In genomic region chrX:154121207-154121606, GRCh38 we compare ENCODE assay signal across 17 cellular contexts. TPM values are rescaled to one million over a fixed set of nuclear protein-coding genes. Genes with fewer than 3 reads are reported as not detected.
DNase-seq lines count a peak whose midpoint lies in the region; ATAC-seq and TF ChIP-seq lines count a peak whose summit lies in the region.
"Had no signal": no experiment of that assay in that cellular context is flagged by ENCODE, and none has a peak within 500 bp of the region (broad histone marks: within the 10 kb centered on the region; RNA-seq: fewer than 3 reads in every experiment).

No MANE protein-coding gene starts in this region.

- H3K27ac ChIP-seq in right cardiac atrium (ENCODE audit: low read length) (peak overlapping the region; percentile 19), MM.1S (ENCODE audit: low read length) (no peak overlapping the region), ovary (no peak overlapping the region)
- H3K27ac ChIP-seq: RWPE1 had no signal

- ATAC-seq in right cardiac atrium, result no peak
- no peak for ATAC-seq in left ventricle myocardium superior
- ATAC-seq in stimulated activated memory B cell treated with anti-CD40 and anti-IgM and Interleukin-4, amounts not matched to agents 10 μg/mL and 1 μg/mL and 100 μg/mL, for 72 hours, result no peak

- no peaks in the 10 kb centered on the region for H3K36me3 Mint-ChIP-seq in stimulated activated memory B cell treated with anti-CD40 and anti-IgM and Interleukin-4, amounts not matched to agents 10 μg/mL and 1 μg/mL and 100 μg/mL, for 72 hours

- H3K9me3 Mint-ChIP-seq in stimulated activated memory B cell treated with anti-CD40 and anti-IgM and Interleukin-4, amounts not matched to agents 10 μg/mL and 1 μg/mL and 100 μg/mL, for 72 hours, result no peaks in the 10 kb centered on the region

- no peak overlapping the region for H2AFZ ChIP-seq in MM.1S (ENCODE audit: low read length)

- no peaks in the 10 kb centered on the region for H3K27me3 Mint-ChIP-seq in stimulated activated memory B cell treated with anti-CD40 and anti-IgM and Interleukin-4, amounts not matched to agents 10 μg/mL and 1 μg/mL and 100 μg/mL, for 72 hours

- H3K27ac Mint-ChIP-seq in stimulated activated memory B cell treated with anti-CD40 and anti-IgM and Interleukin-4, amounts not matched to agents 10 μg/mL and 1 μg/mL and 100 μg/mL, for 72 hours, result peak overlapping the region; percentile 22

- no peak for TF ChIP-seq POLR2A in ovary (IDR thresholded peaks at IDR 0.05)

- no peaks in the 10 kb centered on the region for H3K4me1 ChIP-seq in right cardiac atrium (ENCODE audit: control insufficient read depth, insufficient read depth, low read length)
- H3K4me1 ChIP-seq in MM.1S (ENCODE audit: low read length), result no peaks in the 10 kb centered on the region
- no peaks in the 10 kb centered on the region for H3K4me1 ChIP-seq in ovary (ENCODE audit: insufficient read depth)

- no peaks in the 10 kb centered on the region for H3F3A ChIP-seq in MM.1S (ENCODE audit: insufficient read depth, low read length)

- intact Hi-C loops in right cardiac atrium (cut with DNase I), result no loop called here
- intact Hi-C loops in left ventricle myocardium superior (cut with micrococcal nuclease), result no loop called here
- intact Hi-C loops in ovary (cut with DNase I), result no loop called here

- no peak for TF ChIP-seq CTCF in fibroblast of villous mesenchyme (IDR thresholded peaks at IDR 0.05; ENCODE audit: insufficient read depth, low read depth, low read length)
- TF ChIP-seq CTCF in MM.1S (IDR thresholded peaks at IDR 0.05; ENCODE audit: low read length), result no peak
- TF ChIP-seq CTCF in ovary (IDR thresholded peaks at IDR 0.05), result no peak

- H3K4me3 Mint-ChIP-seq in stimulated activated memory B cell treated with anti-CD40 and anti-IgM and Interleukin-4, amounts not matched to agents 10 μg/mL and 1 μg/mL and 100 μg/mL, for 72 hours, result no peak overlapping the region

- no peak for TF ChIP-seq EP300 in ovary (IDR thresholded peaks at IDR 0.05)

- H3K4me3 ChIP-seq in right cardiac atrium (ENCODE audit: low read length) (no peak overlapping the region), fibroblast of villous mesenchyme (ENCODE audit: low read depth, low read length) (no peak overlapping the region), MM.1S (ENCODE audit: low read length) (no peak overlapping the region), ovary (no peak overlapping the region)

- H3K79me2 ChIP-seq in MM.1S (ENCODE audit: low read length), result no peaks in the 10 kb centered on the region

- H3K4me1 Mint-ChIP-seq in stimulated activated memory B cell treated with anti-CD40 and anti-IgM and Interleukin-4, amounts not matched to agents 10 μg/mL and 1 μg/mL and 100 μg/mL, for 72 hours, result peaks cover 6% of the 10 kb centered on the region

- no peak overlapping the region for H3K9ac ChIP-seq in MM.1S (ENCODE audit: low read length)

- H3K9me2 ChIP-seq in MM.1S (replicated peaks; ENCODE audit: insufficient read depth, low read length), result no peaks in the 10 kb centered on the region

- H3K27me3 ChIP-seq in right cardiac atrium (ENCODE audit: control insufficient read depth, insufficient read depth) (no peaks in the 10 kb centered on the region), MM.1S (replicated peaks; ENCODE audit: insufficient read depth, low read length) (no peaks in the 10 kb centered on the region), ovary (no peaks in the 10 kb centered on the region)

- H3K36me3 ChIP-seq in MM.1S (replicated peaks; ENCODE audit: insufficient read depth, low read length) (no peaks in the 10 kb centered on the region), ovary (no peaks in the 10 kb centered on the region)

- 56% methylated on average over 4 of the region's 4 CpGs for WGBS in right cardiac atrium
- 58 to 71% (median 60%) methylated on average over 4 of the region's 4 CpGs for WGBS in ovary, 3 donors

- H3K9me3 ChIP-seq in right cardiac atrium (ENCODE audit: control insufficient read depth, low read length) (no peaks in the 10 kb centered on the region), MM.1S (replicated peaks; ENCODE audit: insufficient read depth, low read length) (no peaks in the 10 kb centered on the region), ovary (no peaks in the 10 kb centered on the region)

- no peaks in the 10 kb centered on the region for H4K20me1 ChIP-seq in MM.1S (ENCODE audit: insufficient read depth, low read length)

- DNase-seq in right cardiac atrium, result no peak
- no peak for DNase-seq in left ventricle myocardium superior
- DNase-seq in fibroblast of villous mesenchyme (ENCODE audit: low read depth), result peak; percentile 40
- DNase-seq in MM.1S, result no peak
- DNase-seq in ovary, result no peak
- no peak for DNase-seq in COLO668 (lab: John Stamatoyannopoulos, UW; ENCODE audit: unreplicated experiment)
- DNase-seq: DMS53, IMR-90, Kasumi-1, NCI-H1105 treated with DMSO at 0.1 percent for 48 hours, NCI-H187 treated with DMSO at 0.1 percent for 48 hours, NCI-H446, NCI-H69 had no signal

- no peak overlapping the region for H3K4me2 ChIP-seq in MM.1S (ENCODE audit: low read depth, low read length)

RNA-seq across cellular contexts. Expression of gene OPN1LW, which starts 22.8 kb away (rescaled TPM):
- total RNA-seq in right cardiac atrium, result not detected
- not detected for polyA plus RNA-seq in right cardiac atrium
- not detected for total RNA-seq in left ventricle myocardium superior
- total RNA-seq in fibroblast of villous mesenchyme, result not detected in 2 replicates
- not detected for total RNA-seq in ovary
- polyA plus RNA-seq in ovary, result not detected
- total RNA-seq: H4, IMR-90, OCI-LY7 had no signal
- polyA plus RNA-seq: IMR-90 had no signal

RNA-seq across cellular contexts. Expression of gene MECP2, which starts 23.7 kb away (rescaled TPM):
- 10 to 100 TPM; 41.2 to 50.2 (median 45.2) TPM for total RNA-seq in right cardiac atrium
- 34.9 TPM for polyA plus RNA-seq in right cardiac atrium
- 35.9 TPM for total RNA-seq in left ventricle myocardium superior
- total RNA-seq in fibroblast of villous mesenchyme, result 25.1 and 28.5 TPM in 2 replicates
- total RNA-seq in ovary, result 10 to 100 TPM; 46.4 to 91.2 (median 62.4) TPM
- 10 to 100 TPM; 26.8 to 29.6 TPM for polyA plus RNA-seq in ovary
